1 cellular context compared by ENCODE assay signal in genomic region chr16:87076950-87077749, GRCh38.
TF ChIP-seq lines count a peak whose summit lies in the region.

No MANE protein-coding gene starts in this region.

TF ChIP-seq in K562, 482 proteins besides CTCF, POLR2A, EP300 and RAD21 (continued from another document and continues in another):
- TF ChIP-seq, protein P1, sequence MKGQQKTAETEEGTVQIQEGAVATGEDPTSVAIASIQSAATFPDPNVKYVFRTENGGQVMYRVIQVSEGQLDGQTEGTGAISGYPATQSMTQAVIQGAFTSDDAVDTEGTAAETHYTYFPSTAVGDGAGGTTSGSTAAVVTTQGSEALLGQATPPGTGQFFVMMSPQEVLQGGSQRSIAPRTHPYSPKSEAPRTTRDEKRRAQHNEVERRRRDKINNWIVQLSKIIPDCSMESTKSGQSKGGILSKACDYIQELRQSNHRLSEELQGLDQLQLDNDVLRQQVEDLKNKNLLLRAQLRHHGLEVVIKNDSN (CRISPR knock-in tag; IDR thresholded peaks at IDR 0.05), result no peak
- TF ChIP-seq ZNF318 (IDR thresholded peaks at IDR 0.05; ENCODE audit: borderline replicate concordance in 1 of 2, low read depth in 1 of 2), result no peak
- no peak for TF ChIP-seq LARP7 (IDR thresholded peaks at IDR 0.05)
- no peak for TF ChIP-seq ZNF518B (CRISPR knock-in tag; IDR thresholded peaks at IDR 0.05)
- TF ChIP-seq FOXK2 (conservative IDR thresholded peaks at IDR 0.05 in 1 of 2, IDR thresholded peaks at IDR 0.05 in 1 of 2; ENCODE audit: low read depth in 2 of 2), result no peak
- no peak for TF ChIP-seq AFF4 (CRISPR knock-in tag; IDR thresholded peaks at IDR 0.05)
- TF ChIP-seq CC2D1A (IDR thresholded peaks at IDR 0.05), result no peak
- TF ChIP-seq MGA (IDR thresholded peaks at IDR 0.05), result no peak
- 0 out of 2 replicates have a peak, but pooled peaks have one; percentile 13 for TF ChIP-seq RB1 (IDR thresholded peaks at IDR 0.05; ENCODE audit: low read depth)
- TF ChIP-seq, protein P2, sequence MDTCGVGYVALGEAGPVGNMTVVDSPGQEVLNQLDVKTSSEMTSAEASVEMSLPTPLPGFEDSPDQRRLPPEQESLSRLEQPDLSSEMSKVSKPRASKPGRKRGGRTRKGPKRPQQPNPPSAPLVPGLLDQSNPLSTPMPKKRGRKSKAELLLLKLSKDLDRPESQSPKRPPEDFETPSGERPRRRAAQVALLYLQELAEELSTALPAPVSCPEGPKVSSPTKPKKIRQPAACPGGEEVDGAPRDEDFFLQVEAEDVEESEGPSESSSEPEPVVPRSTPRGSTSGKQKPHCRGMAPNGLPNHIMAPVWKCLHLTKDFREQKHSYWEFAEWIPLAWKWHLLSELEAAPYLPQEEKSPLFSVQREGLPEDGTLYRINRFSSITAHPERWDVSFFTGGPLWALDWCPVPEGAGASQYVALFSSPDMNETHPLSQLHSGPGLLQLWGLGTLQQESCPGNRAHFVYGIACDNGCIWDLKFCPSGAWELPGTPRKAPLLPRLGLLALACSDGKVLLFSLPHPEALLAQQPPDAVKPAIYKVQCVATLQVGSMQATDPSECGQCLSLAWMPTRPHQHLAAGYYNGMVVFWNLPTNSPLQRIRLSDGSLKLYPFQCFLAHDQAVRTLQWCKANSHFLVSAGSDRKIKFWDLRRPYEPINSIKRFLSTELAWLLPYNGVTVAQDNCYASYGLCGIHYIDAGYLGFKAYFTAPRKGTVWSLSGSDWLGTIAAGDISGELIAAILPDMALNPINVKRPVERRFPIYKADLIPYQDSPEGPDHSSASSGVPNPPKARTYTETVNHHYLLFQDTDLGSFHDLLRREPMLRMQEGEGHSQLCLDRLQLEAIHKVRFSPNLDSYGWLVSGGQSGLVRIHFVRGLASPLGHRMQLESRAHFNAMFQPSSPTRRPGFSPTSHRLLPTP (IDR thresholded peaks at IDR 0.05; ENCODE audit: borderline replicate concordance, extremely low read depth, insufficient read length), result no peak
- TF ChIP-seq ZZZ3 (IDR thresholded peaks at IDR 0.05), result no peak
- no peak for TF ChIP-seq ZNF76 (CRISPR knock-in tag; IDR thresholded peaks at IDR 0.05; ENCODE audit: borderline replicate concordance)
- no peak for TF ChIP-seq RAD51 (IDR thresholded peaks at IDR 0.05; ENCODE audit: borderline replicate concordance, low read depth)
